8 cellular contexts compared by ENCODE assay signal in the genomic region with DNA sequence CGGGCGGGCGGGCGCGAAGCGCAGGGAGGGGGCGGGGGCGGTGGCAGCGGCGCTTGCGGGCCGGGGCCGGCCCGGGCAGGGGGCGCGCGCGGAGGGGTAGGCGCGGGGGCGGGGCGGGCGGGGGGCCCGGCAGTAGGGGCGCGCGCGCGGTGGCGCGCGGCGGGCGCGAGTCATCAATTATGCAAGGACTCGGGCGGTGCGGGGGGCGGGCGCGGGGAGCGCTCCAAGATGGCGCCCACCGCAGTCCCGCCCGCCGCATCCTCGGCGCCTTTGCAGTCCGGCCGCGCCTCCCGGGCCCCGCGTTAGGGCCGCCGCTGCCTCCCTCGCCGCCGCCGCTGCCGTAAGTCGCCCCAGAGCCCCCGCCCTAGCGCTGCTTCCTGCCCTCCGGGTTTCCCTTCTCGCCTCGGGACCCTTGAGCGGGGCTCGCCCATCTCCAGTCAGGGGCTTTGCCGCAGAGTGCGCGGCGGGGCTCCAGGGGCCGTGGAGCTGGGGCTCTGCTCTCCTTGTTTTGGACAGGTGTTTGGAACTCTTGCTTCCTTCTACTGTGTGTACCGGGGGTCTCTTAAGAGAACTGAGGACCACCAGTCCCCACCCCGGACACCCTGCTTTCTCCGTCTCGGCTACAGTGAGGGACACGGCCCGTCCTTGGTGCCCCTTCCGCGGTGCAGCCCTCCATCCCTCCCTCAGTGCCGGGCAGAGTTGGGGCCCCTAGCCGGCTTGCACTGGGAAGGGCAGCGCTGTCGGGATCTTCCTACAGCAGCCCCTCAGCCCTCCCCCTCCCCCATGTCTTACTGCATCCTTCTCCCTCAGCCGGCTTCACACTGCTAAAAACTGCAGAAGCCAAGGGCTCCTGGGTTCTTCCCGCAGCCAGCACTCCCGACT. TPM values are rescaled to one million over a fixed set of nuclear protein-coding genes. Genes with fewer than 3 reads are reported as not detected.
DNase-seq lines count a peak whose midpoint lies in the region; ATAC-seq lines count a peak whose summit lies in the region.

A gene (plus strand): TSS at position 214 of the 882 bp plus-strand sequence. CDS start 71,585 bp downstream, outside the sequence.

- intact Hi-C loops in left colon (cut with DNase I, micrococcal nuclease) = no loop called here

- DNase-seq in SIG-M5 treated with dmso at 0.1 percent for 504 hours (lab: John Stamatoyannopoulos, UW; ENCODE audit: unreplicated experiment) (peak; percentile 27), SIG-M5 (lab: John Stamatoyannopoulos, UW) (no peak), NAMALWA (ENCODE audit: low spot score) (peak; percentile 50), cerebellar cortex (ENCODE audit: low spot score) (peak; percentile 56), left colon (peak; percentile 29 to 53)
- peak in 3 of 4 experiments; percentile 6 to 27 (median 8) for DNase-seq in activated CD4-positive, CD25-positive, alpha-beta regulatory T cell (lab: John Stamatoyannopoulos, UW)
- peak; percentile 61 for DNase-seq in stimulated activated CD4-positive, alpha-beta T cell treated with anti-CD3 and anti-CD28 coated beads, Interleukin-4, amount 100 ng/mL, for 1 hour

- peak; percentile 69 for ATAC-seq in left colon
- no peak for ATAC-seq in HG03025 (IDR thresholded peaks at IDR 0.05; ENCODE audit: low FRiP score, unreplicated experiment)

RNA-seq across cellular contexts. Expression of the gene that starts here (rescaled TPM):
- total RNA-seq in left colon = 1 to 10 TPM; 4.9 to 9.2 TPM
